In the genomic region with DNA sequence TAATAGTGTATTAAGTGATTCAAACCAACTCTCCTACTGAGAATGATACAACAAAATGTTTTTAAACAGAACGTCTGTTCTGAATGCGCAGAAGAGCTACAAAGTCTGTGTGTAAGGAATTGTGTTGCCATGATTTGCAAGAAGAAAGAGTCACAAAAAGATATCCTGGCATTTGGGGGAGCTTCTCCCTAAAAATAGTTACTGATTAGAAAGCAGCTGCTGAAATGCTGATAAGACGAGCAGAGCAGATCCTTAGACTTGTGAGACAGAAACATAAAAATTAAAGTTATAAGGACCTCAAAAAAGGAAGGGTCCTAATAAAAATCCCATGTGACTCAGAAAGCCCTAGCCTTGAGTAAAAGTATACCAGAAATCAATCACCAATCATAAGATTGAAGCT, we compare ENCODE assay signal across 1 cellular context.
TF ChIP-seq lines count a peak whose summit lies in the region.

No MANE protein-coding gene starts in this region.

TF ChIP-seq in GM23338, 12 proteins besides CTCF, POLR2A, EP300 and RAD21 (continued from another document):
- TF ChIP-seq, protein P1, sequence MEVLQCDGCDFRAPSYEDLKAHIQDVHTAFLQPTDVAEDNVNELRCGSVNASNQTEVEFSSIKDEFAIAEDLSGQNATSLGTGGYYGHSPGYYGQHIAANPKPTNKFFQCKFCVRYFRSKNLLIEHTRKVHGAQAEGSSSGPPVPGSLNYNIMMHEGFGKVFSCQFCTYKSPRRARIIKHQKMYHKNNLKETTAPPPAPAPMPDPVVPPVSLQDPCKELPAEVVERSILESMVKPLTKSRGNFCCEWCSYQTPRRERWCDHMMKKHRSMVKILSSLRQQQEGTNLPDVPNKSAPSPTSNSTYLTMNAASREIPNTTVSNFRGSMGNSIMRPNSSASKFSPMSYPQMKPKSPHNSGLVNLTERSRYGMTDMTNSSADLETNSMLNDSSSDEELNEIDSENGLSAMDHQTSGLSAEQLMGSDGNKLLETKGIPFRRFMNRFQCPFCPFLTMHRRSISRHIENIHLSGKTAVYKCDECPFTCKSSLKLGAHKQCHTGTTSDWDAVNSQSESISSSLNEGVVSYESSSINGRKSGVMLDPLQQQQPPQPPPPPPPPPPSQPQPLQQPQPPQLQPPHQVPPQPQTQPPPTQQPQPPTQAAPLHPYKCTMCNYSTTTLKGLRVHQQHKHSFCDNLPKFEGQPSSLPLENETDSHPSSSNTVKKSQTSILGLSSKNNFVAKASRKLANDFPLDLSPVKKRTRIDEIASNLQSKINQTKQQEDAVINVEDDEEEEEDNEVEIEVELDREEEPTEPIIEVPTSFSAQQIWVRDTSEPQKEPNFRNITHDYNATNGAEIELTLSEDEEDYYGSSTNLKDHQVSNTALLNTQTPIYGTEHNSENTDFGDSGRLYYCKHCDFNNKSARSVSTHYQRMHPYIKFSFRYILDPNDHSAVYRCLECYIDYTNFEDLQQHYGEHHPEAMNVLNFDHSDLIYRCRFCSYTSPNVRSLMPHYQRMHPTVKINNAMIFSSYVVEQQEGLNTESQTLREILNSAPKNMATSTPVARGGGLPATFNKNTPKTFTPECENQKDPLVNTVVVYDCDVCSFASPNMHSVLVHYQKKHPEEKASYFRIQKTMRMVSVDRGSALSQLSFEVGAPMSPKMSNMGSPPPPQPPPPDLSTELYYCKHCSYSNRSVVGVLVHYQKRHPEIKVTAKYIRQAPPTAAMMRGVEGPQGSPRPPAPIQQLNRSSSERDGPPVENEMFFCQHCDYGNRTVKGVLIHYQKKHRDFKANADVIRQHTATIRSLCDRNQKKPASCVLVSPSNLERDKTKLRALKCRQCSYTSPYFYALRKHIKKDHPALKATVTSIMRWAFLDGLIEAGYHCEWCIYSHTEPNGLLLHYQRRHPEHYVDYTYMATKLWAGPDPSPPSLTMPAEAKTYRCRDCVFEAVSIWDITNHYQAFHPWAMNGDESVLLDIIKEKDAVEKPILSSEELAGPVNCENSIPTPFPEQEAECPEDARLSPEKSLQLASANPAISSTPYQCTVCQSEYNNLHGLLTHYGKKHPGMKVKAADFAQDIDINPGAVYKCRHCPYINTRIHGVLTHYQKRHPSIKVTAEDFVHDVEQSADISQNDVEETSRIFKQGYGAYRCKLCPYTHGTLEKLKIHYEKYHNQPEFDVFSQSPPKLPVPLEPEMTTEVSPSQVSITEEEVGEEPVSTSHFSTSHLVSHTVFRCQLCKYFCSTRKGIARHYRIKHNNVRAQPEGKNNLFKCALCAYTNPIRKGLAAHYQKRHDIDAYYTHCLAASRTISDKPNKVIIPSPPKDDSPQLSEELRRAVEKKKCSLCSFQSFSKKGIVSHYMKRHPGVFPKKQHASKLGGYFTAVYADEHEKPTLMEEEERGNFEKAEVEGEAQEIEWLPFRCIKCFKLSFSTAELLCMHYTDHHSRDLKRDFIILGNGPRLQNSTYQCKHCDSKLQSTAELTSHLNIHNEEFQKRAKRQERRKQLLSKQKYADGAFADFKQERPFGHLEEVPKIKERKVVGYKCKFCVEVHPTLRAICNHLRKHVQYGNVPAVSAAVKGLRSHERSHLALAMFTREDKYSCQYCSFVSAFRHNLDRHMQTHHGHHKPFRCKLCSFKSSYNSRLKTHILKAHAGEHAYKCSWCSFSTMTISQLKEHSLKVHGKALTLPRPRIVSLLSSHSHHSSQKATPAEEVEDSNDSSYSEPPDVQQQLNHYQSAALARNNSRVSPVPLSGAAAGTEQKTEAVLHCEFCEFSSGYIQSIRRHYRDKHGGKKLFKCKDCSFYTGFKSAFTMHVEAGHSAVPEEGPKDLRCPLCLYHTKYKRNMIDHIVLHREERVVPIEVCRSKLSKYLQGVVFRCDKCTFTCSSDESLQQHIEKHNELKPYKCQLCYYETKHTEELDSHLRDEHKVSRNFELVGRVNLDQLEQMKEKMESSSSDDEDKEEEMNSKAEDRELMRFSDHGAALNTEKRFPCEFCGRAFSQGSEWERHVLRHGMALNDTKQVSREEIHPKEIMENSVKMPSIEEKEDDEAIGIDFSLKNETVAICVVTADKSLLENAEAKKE (CRISPR knock-in tag; IDR thresholded peaks at IDR 0.05), result no peak
- TF ChIP-seq POLR2AphosphoS5 (IDR thresholded peaks at IDR 0.05; ENCODE audit: low read depth), result no peak
- no peak for TF ChIP-seq EZH2 (IDR thresholded peaks at IDR 0.05; ENCODE audit: low read depth, unreplicated experiment)
- TF ChIP-seq CREB1 (CRISPR knock-in tag; IDR thresholded peaks at IDR 0.05; ENCODE audit: low read depth), result no peak
